In the genomic region with DNA sequence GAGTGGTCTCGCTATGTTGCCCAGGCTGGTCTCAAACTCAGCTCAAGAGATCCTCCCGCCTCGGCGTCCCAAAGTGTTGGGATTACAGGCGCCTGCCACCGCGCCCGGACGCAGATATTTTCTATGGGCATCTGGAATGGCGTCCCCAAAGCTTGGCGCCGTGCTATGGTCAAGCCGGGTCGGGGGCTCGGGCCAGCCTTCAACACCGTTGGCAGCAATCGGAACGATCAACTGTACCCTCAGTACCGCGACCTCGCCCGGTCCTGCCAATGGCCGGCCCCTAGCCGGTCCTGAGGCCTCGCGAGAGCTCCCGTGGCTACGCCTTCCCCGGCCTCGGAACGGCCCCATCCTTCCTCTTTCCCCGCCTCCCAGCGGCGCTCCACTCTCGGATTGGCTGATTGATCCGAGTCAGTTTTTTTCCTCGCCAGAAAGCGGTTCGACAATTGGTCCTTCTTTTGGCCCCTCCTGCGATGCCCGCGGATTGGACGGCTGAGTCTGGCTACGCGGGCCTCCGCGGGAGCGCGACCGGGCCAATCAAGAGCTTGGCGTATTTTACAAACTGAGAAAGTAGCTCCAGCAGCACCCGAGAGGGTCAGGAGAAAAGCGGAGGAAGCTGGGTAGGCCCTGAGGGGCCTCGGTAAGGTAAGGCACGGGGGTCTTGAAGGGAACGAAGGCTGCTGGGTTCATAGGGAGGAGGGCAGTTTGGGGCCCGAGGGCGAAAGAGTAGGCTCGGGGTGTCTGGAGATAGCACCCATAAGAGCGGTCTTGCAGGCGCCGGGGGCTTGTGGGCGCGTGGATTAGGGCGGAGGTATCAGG, we compare ENCODE assay signal across 1 cellular context.
TF ChIP-seq lines count a peak whose summit lies in the region.

A gene with protein sequence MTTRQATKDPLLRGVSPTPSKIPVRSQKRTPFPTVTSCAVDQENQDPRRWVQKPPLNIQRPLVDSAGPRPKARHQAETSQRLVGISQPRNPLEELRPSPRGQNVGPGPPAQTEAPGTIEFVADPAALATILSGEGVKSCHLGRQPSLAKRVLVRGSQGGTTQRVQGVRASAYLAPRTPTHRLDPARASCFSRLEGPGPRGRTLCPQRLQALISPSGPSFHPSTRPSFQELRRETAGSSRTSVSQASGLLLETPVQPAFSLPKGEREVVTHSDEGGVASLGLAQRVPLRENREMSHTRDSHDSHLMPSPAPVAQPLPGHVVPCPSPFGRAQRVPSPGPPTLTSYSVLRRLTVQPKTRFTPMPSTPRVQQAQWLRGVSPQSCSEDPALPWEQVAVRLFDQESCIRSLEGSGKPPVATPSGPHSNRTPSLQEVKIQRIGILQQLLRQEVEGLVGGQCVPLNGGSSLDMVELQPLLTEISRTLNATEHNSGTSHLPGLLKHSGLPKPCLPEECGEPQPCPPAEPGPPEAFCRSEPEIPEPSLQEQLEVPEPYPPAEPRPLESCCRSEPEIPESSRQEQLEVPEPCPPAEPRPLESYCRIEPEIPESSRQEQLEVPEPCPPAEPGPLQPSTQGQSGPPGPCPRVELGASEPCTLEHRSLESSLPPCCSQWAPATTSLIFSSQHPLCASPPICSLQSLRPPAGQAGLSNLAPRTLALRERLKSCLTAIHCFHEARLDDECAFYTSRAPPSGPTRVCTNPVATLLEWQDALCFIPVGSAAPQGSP (plus strand): TSS at position 548 of the 816 bp plus-strand sequence. CDS start 354 bp downstream, outside the sequence.

TF ChIP-seq in GM12878, 131 proteins besides CTCF, POLR2A, EP300 and RAD21 (continued from another document):
- TF ChIP-seq, protein P1, sequence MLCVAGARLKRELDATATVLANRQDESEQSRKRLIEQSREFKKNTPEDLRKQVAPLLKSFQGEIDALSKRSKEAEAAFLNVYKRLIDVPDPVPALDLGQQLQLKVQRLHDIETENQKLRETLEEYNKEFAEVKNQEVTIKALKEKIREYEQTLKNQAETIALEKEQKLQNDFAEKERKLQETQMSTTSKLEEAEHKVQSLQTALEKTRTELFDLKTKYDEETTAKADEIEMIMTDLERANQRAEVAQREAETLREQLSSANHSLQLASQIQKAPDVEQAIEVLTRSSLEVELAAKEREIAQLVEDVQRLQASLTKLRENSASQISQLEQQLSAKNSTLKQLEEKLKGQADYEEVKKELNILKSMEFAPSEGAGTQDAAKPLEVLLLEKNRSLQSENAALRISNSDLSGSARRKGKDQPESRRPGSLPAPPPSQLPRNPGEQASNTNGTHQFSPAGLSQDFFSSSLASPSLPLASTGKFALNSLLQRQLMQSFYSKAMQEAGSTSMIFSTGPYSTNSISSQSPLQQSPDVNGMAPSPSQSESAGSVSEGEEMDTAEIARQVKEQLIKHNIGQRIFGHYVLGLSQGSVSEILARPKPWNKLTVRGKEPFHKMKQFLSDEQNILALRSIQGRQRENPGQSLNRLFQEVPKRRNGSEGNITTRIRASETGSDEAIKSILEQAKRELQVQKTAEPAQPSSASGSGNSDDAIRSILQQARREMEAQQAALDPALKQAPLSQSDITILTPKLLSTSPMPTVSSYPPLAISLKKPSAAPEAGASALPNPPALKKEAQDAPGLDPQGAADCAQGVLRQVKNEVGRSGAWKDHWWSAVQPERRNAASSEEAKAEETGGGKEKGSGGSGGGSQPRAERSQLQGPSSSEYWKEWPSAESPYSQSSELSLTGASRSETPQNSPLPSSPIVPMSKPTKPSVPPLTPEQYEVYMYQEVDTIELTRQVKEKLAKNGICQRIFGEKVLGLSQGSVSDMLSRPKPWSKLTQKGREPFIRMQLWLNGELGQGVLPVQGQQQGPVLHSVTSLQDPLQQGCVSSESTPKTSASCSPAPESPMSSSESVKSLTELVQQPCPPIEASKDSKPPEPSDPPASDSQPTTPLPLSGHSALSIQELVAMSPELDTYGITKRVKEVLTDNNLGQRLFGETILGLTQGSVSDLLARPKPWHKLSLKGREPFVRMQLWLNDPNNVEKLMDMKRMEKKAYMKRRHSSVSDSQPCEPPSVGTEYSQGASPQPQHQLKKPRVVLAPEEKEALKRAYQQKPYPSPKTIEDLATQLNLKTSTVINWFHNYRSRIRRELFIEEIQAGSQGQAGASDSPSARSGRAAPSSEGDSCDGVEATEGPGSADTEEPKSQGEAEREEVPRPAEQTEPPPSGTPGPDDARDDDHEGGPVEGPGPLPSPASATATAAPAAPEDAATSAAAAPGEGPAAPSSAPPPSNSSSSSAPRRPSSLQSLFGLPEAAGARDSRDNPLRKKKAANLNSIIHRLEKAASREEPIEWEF (IDR thresholded peaks at IDR 0.05; ENCODE audit: insufficient replicate concordance, low read depth, low read length) = no peak
- TF ChIP-seq PAX5 (IDR thresholded peaks at IDR 0.05; ENCODE audit: borderline replicate concordance, low read depth, low read length) (no peak), WRNIP1 (IDR thresholded peaks at IDR 0.05; ENCODE audit: borderline replicate concordance, low read depth, low read length) (no peak), SMAD5 (IDR thresholded peaks at IDR 0.05; ENCODE audit: low read depth) (peak; percentile 77), BHLHE40 (IDR thresholded peaks at IDR 0.05; ENCODE audit: borderline replicate concordance in 1 of 2, low read depth in 2 of 2, low read length in 1 of 2) (no peak), RAD51 (IDR thresholded peaks at IDR 0.05) (no peak), KDM1A (IDR thresholded peaks at IDR 0.05; ENCODE audit: borderline replicate concordance) (no peak), CBX3 (IDR thresholded peaks at IDR 0.05; ENCODE audit: borderline replicate concordance, low read depth) (no peak), HDAC6 (IDR thresholded peaks at IDR 0.05; ENCODE audit: unreplicated experiment) (no peak), ZNF622 (IDR thresholded peaks at IDR 0.05) (no peak), STAT1 (conservative IDR thresholded peaks at IDR 0.05) (no peak), BCL11A (IDR thresholded peaks at IDR 0.05; ENCODE audit: low read depth, low read length) (no peak), HDGF (IDR thresholded peaks at IDR 0.05) (peak; percentile 83), CHD4 (IDR thresholded peaks at IDR 0.05) (no peak), NRF1 (conservative IDR thresholded peaks at IDR 0.05; ENCODE audit: low read depth, low read length) (no peak), RFX5 (IDR thresholded peaks at IDR 0.05; ENCODE audit: low read depth, low read length) (peak; percentile 83)
- TF ChIP-seq, protein P2, sequence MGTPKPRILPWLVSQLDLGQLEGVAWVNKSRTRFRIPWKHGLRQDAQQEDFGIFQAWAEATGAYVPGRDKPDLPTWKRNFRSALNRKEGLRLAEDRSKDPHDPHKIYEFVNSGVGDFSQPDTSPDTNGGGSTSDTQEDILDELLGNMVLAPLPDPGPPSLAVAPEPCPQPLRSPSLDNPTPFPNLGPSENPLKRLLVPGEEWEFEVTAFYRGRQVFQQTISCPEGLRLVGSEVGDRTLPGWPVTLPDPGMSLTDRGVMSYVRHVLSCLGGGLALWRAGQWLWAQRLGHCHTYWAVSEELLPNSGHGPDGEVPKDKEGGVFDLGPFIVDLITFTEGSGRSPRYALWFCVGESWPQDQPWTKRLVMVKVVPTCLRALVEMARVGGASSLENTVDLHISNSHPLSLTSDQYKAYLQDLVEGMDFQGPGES (IDR thresholded peaks at IDR 0.05) = peak; percentile 86
- TF ChIP-seq, protein P3, sequence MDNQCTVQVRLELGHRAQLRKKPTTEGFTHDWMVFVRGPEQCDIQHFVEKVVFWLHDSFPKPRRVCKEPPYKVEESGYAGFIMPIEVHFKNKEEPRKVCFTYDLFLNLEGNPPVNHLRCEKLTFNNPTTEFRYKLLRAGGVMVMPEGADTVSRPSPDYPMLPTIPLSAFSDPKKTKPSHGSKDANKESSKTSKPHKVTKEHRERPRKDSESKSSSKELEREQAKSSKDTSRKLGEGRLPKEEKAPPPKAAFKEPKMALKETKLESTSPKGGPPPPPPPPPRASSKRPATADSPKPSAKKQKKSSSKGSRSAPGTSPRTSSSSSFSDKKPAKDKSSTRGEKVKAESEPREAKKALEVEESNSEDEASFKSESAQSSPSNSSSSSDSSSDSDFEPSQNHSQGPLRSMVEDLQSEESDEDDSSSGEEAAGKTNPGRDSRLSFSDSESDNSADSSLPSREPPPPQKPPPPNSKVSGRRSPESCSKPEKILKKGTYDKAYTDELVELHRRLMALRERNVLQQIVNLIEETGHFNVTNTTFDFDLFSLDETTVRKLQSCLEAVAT (IDR thresholded peaks at IDR 0.05) = no peak
- TF ChIP-seq, protein P4, sequence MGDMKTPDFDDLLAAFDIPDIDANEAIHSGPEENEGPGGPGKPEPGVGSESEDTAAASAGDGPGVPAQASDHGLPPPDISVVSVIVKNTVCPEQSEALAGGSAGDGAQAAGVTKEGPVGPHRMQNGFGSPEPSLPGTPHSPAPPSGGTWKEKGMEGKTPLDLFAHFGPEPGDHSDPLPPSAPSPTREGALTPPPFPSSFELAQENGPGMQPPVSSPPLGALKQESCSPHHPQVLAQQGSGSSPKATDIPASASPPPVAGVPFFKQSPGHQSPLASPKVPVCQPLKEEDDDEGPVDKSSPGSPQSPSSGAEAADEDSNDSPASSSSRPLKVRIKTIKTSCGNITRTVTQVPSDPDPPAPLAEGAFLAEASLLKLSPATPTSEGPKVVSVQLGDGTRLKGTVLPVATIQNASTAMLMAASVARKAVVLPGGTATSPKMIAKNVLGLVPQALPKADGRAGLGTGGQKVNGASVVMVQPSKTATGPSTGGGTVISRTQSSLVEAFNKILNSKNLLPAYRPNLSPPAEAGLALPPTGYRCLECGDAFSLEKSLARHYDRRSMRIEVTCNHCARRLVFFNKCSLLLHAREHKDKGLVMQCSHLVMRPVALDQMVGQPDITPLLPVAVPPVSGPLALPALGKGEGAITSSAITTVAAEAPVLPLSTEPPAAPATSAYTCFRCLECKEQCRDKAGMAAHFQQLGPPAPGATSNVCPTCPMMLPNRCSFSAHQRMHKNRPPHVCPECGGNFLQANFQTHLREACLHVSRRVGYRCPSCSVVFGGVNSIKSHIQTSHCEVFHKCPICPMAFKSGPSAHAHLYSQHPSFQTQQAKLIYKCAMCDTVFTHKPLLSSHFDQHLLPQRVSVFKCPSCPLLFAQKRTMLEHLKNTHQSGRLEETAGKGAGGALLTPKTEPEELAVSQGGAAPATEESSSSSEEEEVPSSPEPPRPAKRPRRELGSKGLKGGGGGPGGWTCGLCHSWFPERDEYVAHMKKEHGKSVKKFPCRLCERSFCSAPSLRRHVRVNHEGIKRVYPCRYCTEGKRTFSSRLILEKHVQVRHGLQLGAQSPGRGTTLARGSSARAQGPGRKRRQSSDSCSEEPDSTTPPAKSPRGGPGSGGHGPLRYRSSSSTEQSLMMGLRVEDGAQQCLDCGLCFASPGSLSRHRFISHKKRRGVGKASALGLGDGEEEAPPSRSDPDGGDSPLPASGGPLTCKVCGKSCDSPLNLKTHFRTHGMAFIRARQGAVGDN (IDR thresholded peaks at IDR 0.05) = no peak
- TF ChIP-seq, protein P5, sequence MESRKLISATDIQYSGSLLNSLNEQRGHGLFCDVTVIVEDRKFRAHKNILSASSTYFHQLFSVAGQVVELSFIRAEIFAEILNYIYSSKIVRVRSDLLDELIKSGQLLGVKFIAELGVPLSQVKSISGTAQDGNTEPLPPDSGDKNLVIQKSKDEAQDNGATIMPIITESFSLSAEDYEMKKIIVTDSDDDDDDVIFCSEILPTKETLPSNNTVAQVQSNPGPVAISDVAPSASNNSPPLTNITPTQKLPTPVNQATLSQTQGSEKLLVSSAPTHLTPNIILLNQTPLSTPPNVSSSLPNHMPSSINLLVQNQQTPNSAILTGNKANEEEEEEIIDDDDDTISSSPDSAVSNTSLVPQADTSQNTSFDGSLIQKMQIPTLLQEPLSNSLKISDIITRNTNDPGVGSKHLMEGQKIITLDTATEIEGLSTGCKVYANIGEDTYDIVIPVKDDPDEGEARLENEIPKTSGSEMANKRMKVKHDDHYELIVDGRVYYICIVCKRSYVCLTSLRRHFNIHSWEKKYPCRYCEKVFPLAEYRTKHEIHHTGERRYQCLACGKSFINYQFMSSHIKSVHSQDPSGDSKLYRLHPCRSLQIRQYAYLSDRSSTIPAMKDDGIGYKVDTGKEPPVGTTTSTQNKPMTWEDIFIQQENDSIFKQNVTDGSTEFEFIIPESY (IDR thresholded peaks at IDR 0.05) = no peak
- TF ChIP-seq, protein P6, sequence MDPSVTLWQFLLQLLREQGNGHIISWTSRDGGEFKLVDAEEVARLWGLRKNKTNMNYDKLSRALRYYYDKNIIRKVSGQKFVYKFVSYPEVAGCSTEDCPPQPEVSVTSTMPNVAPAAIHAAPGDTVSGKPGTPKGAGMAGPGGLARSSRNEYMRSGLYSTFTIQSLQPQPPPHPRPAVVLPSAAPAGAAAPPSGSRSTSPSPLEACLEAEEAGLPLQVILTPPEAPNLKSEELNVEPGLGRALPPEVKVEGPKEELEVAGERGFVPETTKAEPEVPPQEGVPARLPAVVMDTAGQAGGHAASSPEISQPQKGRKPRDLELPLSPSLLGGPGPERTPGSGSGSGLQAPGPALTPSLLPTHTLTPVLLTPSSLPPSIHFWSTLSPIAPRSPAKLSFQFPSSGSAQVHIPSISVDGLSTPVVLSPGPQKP (IDR thresholded peaks at IDR 0.05; ENCODE audit: low read depth, low read length) = no peak
